ENCODE assay signal across 8 cellular contexts in the genomic region with DNA sequence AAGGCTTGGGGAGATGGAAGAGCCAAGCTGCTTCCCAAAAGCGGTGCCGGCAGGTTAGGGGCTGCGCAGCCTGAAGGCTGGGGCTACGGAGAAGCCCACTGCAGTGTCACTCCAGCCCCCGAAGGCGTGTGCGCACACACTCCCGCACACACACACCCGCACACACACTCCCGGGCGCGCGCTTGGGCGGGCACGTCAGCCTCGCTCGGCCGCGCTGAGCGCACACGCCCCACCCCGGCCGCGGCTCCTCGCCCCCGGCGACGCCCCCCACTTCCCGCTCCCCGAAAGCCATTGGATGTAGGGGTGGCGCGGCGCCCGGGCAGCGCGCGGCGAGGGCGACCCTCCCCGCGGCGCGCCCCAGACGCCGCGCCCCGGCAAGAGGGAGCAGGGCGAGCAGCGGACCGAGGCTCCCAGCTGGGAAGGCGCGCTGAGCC. TPM values are rescaled to one million over a fixed set of nuclear protein-coding genes. Genes with fewer than 3 reads are reported as not detected.
DNase-seq lines count a peak whose midpoint lies in the region; ATAC-seq and TF ChIP-seq lines count a peak whose summit lies in the region.

A gene with protein sequence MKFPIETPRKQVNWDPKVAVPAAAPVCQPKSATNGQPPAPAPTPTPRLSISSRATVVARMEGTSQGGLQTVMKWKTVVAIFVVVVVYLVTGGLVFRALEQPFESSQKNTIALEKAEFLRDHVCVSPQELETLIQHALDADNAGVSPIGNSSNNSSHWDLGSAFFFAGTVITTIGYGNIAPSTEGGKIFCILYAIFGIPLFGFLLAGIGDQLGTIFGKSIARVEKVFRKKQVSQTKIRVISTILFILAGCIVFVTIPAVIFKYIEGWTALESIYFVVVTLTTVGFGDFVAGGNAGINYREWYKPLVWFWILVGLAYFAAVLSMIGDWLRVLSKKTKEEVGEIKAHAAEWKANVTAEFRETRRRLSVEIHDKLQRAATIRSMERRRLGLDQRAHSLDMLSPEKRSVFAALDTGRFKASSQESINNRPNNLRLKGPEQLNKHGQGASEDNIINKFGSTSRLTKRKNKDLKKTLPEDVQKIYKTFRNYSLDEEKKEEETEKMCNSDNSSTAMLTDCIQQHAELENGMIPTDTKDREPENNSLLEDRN (minus strand): TSS at position 184 of the 434 bp plus-strand sequence. CDS start 471 bp downstream, outside the sequence.

- H3K27me3 ChIP-seq in BLaER1 (peaks cover 60% of the 10 kb centered on the region), aorta (ENCODE audit: control insufficient read depth in 1 of 2, insufficient read depth in 2 of 2, low read length in 1 of 2) (peaks cover 0 to 4% of the 10 kb centered on the region in 2 donors)
- H3K27me3 ChIP-seq in effector memory CD4-positive, alpha-beta T cell (replicated peaks; ENCODE audit: control insufficient read depth, insufficient read depth, low read length, poor library complexity, severe bottlenecking): peaks cover 14% of the 10 kb centered on the region

- H3K36me3 Mint-ChIP-seq in nephron (ENCODE audit: low read depth): no peaks in the 10 kb centered on the region

- peaks cover 6% of the 10 kb centered on the region for H3K9me3 Mint-ChIP-seq in nephron

- H3K36me3 ChIP-seq in BLaER1 (no peaks in the 10 kb centered on the region), aorta (ENCODE audit: control insufficient read depth in 1 of 2, insufficient read depth in 2 of 2, low read length in 1 of 2) (no peaks in the 10 kb centered on the region)
- no peaks in the 10 kb centered on the region for H3K36me3 ChIP-seq in effector memory CD4-positive, alpha-beta T cell (ENCODE audit: control insufficient read depth, insufficient read depth, low read length)

- H3K4me2 ChIP-seq in BLaER1: peak within 1 kb of the TSS; percentile 96

- ATAC-seq in GM19035 (IDR thresholded peaks at IDR 0.05; ENCODE audit: unreplicated experiment) (peak; percentile 39), HG03280 (IDR thresholded peaks at IDR 0.05; ENCODE audit: unreplicated experiment) (peak; percentile 27), aorta (ENCODE audit: low FRiP score) (no peak)

- H3K4me1 ChIP-seq in BLaER1 (peaks cover 25% of the 10 kb centered on the region), aorta (ENCODE audit: control insufficient read depth in 1 of 2, insufficient read depth in 2 of 2, low read length in 2 of 2) (no peaks in the 10 kb centered on the region)
- H3K4me1 ChIP-seq in effector memory CD4-positive, alpha-beta T cell (ENCODE audit: control insufficient read depth, insufficient read depth, low read length, poor library complexity, severe bottlenecking): peaks cover 4% of the 10 kb centered on the region

- intact Hi-C loops in aorta (cut with DNase I): no loop called here

- H3K27me3 Mint-ChIP-seq in nephron (ENCODE audit: low read depth): peaks cover 47% of the 10 kb centered on the region

- H3K4me3 ChIP-seq in BLaER1 (peak within 1 kb of the TSS; percentile 76), aorta (ENCODE audit: low read length in 2 of 2) (peak within 1 kb of the TSS in 1 of 2 donors; percentile 6)
- no peak within 1 kb of the TSS for H3K4me3 ChIP-seq in effector memory CD4-positive, alpha-beta T cell (ENCODE audit: insufficient read depth, low read depth, low read length, poor library complexity, severe bottlenecking)

- H3K27ac ChIP-seq in BLaER1: peak within 1 kb of the TSS; percentile 82
- H3K27ac ChIP-seq in caudate nucleus (ENCODE audit: low read depth, low read length): peak within 1 kb of the TSS; percentile 1
- no peak within 1 kb of the TSS for H3K27ac ChIP-seq in effector memory CD4-positive, alpha-beta T cell (ENCODE audit: insufficient read depth, low read length, poor library complexity, severe bottlenecking)
- no peak within 1 kb of the TSS for H3K27ac ChIP-seq in aorta (ENCODE audit: low read depth in 1 of 2, low read length in 2 of 2)

- 0 out of 2 replicates have a peak, but pooled peaks cover 2% of the 10 kb centered on the region for H3K9me3 ChIP-seq in BLaER1
- H3K9me3 ChIP-seq in effector memory CD4-positive, alpha-beta T cell (ENCODE audit: control insufficient read depth, low read length): no peaks in the 10 kb centered on the region
- no peaks in the 10 kb centered on the region for H3K9me3 ChIP-seq in aorta (ENCODE audit: control insufficient read depth, low read length)

- peak within 1 kb of the TSS; percentile 82 to 84 (median 83) for H3K4me3 Mint-ChIP-seq in nephron

- H4K20me1 ChIP-seq in BLaER1: peaks cover 8% of the 10 kb centered on the region; the same call in 1 of the 2 replicates

- WGBS in aorta, 2 donors: 1 to 2% methylated on average over 18 to 52 of the region's 52 CpGs

- no peak for TF ChIP-seq CTCF in nephron (IDR thresholded peaks at IDR 0.05; ENCODE audit: unreplicated experiment in 3 of 3)

- H3K27ac Mint-ChIP-seq in nephron: no peak within 1 kb of the TSS

- peak within 1 kb of the TSS; percentile 76 for H3K9ac ChIP-seq in BLaER1

- H3K4me1 Mint-ChIP-seq in nephron: no peaks in the 10 kb centered on the region

- DNase-seq in caudate nucleus (lab: John Stamatoyannopoulos, UW) (peak in 23 of 61 donors; percentile 11 to 79 (median 40)), SW480 (ENCODE audit: low spot score) (no peak), aorta (no peak)
- no peak for DNase-seq in effector memory CD4-positive, alpha-beta T cell

RNA-seq across cellular contexts. Expression of the gene that starts here (rescaled TPM):
- not detected for total RNA-seq in aorta
- polyA plus RNA-seq in aorta: not detected

Comparison
In these comparisons a context has a peak if more than half of its experiments do, and no peak if none do; other contexts are left out.
1. H3K27ac ChIP-seq: peak in BLaER1 (single experiment) and caudate nucleus (single experiment); none in effector memory CD4-positive, alpha-beta T cell (single experiment) and aorta (0 of 2).